17 cellular contexts compared by ENCODE assay signal in genomic region chr5:41968153-41968723, GRCh38. TPM values are rescaled to one million over a fixed set of nuclear protein-coding genes. Genes with fewer than 3 reads are reported as not detected.
DNase-seq lines count a peak whose midpoint lies in the region; ATAC-seq and TF ChIP-seq lines count a peak whose summit lies in the region.
"Had no signal": no experiment of that assay in that cellular context is flagged by ENCODE, and none has a peak within 500 bp of the region (broad histone marks: within the 10 kb centered on the region; RNA-seq: fewer than 3 reads in every experiment).

No MANE protein-coding gene starts in this region.

- H3K27me3 ChIP-seq in PC-3 (ENCODE audit: low read length), result no peaks in the 10 kb centered on the region
- no peaks in the 10 kb centered on the region for H3K27me3 ChIP-seq in Caco-2 (replicated peaks; ENCODE audit: control insufficient read depth, insufficient read depth, low read length)
- no peaks in the 10 kb centered on the region for H3K27me3 ChIP-seq in suprapubic skin
- H3K27me3 ChIP-seq: gastrocnemius medialis, neutrophil had no signal

- no peaks in the 10 kb centered on the region for H3K4me1 Mint-ChIP-seq in Caco-2 (ENCODE audit: low read depth, unreplicated experiment)

- no peak for TF ChIP-seq POLR2A in suprapubic skin (IDR thresholded peaks at IDR 0.05)

- H4K20me1 ChIP-seq in PC-3 (ENCODE audit: low read length), result no peaks in the 10 kb centered on the region

- no peaks in the 10 kb centered on the region for H3K27me3 Mint-ChIP-seq in Caco-2 (ENCODE audit: insufficient read depth, unreplicated experiment)

- H3K9ac ChIP-seq in PC-3 (ENCODE audit: low read length), result no peak overlapping the region

- no peaks in the 10 kb centered on the region for H3K4me1 ChIP-seq in PC-3 (ENCODE audit: insufficient read depth, low read length)
- no peaks in the 10 kb centered on the region for H3K4me1 ChIP-seq in Caco-2
- no peaks in the 10 kb centered on the region for H3K4me1 ChIP-seq in suprapubic skin
- H3K4me1 ChIP-seq: gastrocnemius medialis had no signal

- H3K9me2 ChIP-seq in PC-3 (replicated peaks; ENCODE audit: low read length), result no peaks in the 10 kb centered on the region

- DNase-seq in ELR (ENCODE audit: low read depth) (peak; percentile 1), PC-3 (no peak), fibroblast of the aortic adventitia (ENCODE audit: low read depth) (no peak), Caco-2 (no peak), suprapubic skin (ENCODE audit: low spot score in 2 of 2) (no peak)
- DNase-seq in stimulated activated CD4-positive, alpha-beta T cell treated with anti-CD3 and anti-CD28 coated beads, Interleukin-2, amount 100 ng/mL, for 24 hours, result no peak
- DNase-seq: activated naive CD4-positive, alpha-beta T cell treated with anti-CD3 and anti-CD28 coated beads for 36 hours; aorta; gastrocnemius medialis; GF-D8; NCI-H187; NCI-H226; stimulated activated naive CD8-positive, alpha-beta T cell treated with anti-CD3 and anti-CD28 coated beads, Interleukin-15, Interleukin-2, amounts not matched to agents 100 U/mL and 50 U/mL, for 24 hours; SW 1271 had no signal

- 92% methylated on average over 22 of the region's 22 CpGs for WGBS in suprapubic skin

- POLR2A ChIA-PET in PC-3 (lab: Charles Lee; ENCODE audit: unreplicated experiment) (interaction anchor here (0.6 kb wide), 2 partner anchors 141 to 709 kb away, joined by 4 to 16 read pairs; no protein-coding TSS in a partner anchor), Caco-2 (lab: Charles Lee) (no interaction called here)

- BruUV-seq in PC-3 (replicated peaks; lab: Mats Ljungman, UMichigan) (no TSS peak), Caco-2 (replicated peaks; lab: Mats Ljungman, UMichigan) (no TSS peak)

- H3K4me3 Mint-ChIP-seq in Caco-2 (ENCODE audit: unreplicated experiment), result no peak overlapping the region
- H3K4me3 Mint-ChIP-seq: activated naive CD4-positive, alpha-beta T cell treated with anti-CD3 and anti-CD28 coated beads for 36 hours had no signal

- H3K79me2 ChIP-seq in PC-3 (ENCODE audit: low read length), result no peaks in the 10 kb centered on the region

- H3K4me3 ChIP-seq in PC-3 (ENCODE audit: low read length) (no peak overlapping the region), fibroblast of the aortic adventitia (ENCODE audit: low read depth, low read length) (no peak overlapping the region), Caco-2 (ENCODE audit: low read depth, low read length) (no peak overlapping the region), suprapubic skin (no peak overlapping the region)
- H3K4me3 ChIP-seq: gastrocnemius medialis had no signal

- CTCF ChIA-PET in PC-3 (lab: Charles Lee) (interaction anchor here (0.7 kb wide), 1 partner anchor 9 kb away, joined by 3 read pairs; no protein-coding TSS in a partner anchor), Caco-2 (lab: Charles Lee) (no interaction called here)

- H3K9me3 Mint-ChIP-seq in Caco-2 (ENCODE audit: unreplicated experiment), result no peaks in the 10 kb centered on the region

- H3K9me3 ChIP-seq in PC-3 (ENCODE audit: low read length) (no peaks in the 10 kb centered on the region), Caco-2 (no peaks in the 10 kb centered on the region), suprapubic skin (no peaks in the 10 kb centered on the region)
- H3K9me3 ChIP-seq: gastrocnemius medialis, neutrophil had no signal

- peak; percentile 36 for TF ChIP-seq CTCF in 22Rv1 (IDR thresholded peaks at IDR 0.05)
- peak; percentile 63 for TF ChIP-seq CTCF in PC-3 (conservative IDR thresholded peaks at IDR 0.05; ENCODE audit: low read depth, low read length)
- TF ChIP-seq CTCF in fibroblast of the aortic adventitia (IDR thresholded peaks at IDR 0.05; ENCODE audit: insufficient read depth, low read length), result peak; percentile 9
- TF ChIP-seq CTCF in Caco-2 (IDR thresholded peaks at IDR 0.05; ENCODE audit: insufficient read depth in 1 of 2, low read depth in 1 of 2, low read length in 1 of 2, severe bottlenecking in 1 of 2, unreplicated experiment in 1 of 2), result peak in 1 of 2 experiments; percentile 24
- no peak for TF ChIP-seq CTCF in suprapubic skin (IDR thresholded peaks at IDR 0.05)

- H3K36me3 ChIP-seq in PC-3 (ENCODE audit: low read depth, low read length) (no peaks in the 10 kb centered on the region), Caco-2 (ENCODE audit: control insufficient read depth, insufficient read depth, low read length) (no peaks in the 10 kb centered on the region), suprapubic skin (no peaks in the 10 kb centered on the region)
- H3K36me3 ChIP-seq: gastrocnemius medialis, neutrophil had no signal

- H3K36me3 Mint-ChIP-seq in Caco-2 (ENCODE audit: insufficient read depth, unreplicated experiment), result no peaks in the 10 kb centered on the region

- no peak overlapping the region for H3K27ac Mint-ChIP-seq in Caco-2 (ENCODE audit: unreplicated experiment)
- H3K27ac Mint-ChIP-seq: activated naive CD4-positive, alpha-beta T cell treated with anti-CD3 and anti-CD28 coated beads for 36 hours had no signal

- TF ChIP-seq EP300 in suprapubic skin (IDR thresholded peaks at IDR 0.05), result no peak

- H3K4me2 ChIP-seq in PC-3 (ENCODE audit: low read length), result no peak overlapping the region

- intact Hi-C loops in PC-3 (cut with micrococcal nuclease) (no loop called here), Caco-2 (cut with micrococcal nuclease; ENCODE audit: unreplicated experiment) (no loop called here)

- H3K27ac ChIP-seq in 22Rv1 (no peak overlapping the region), PC-3 (ENCODE audit: low read length) (no peak overlapping the region), suprapubic skin (no peak overlapping the region)
- H3K27ac ChIP-seq: gastrocnemius medialis, neutrophil had no signal

- no peaks in the 10 kb centered on the region for H3F3A ChIP-seq in PC-3 (ENCODE audit: low read length, unreplicated experiment)

- ATAC-seq in PC-3 (no peak), GM21825 (IDR thresholded peaks at IDR 0.05; ENCODE audit: unreplicated experiment) (no peak)
- ATAC-seq: gastrocnemius medialis; stimulated activated naive CD8-positive, alpha-beta T cell treated with anti-CD3 and anti-CD28 coated beads, Interleukin-15, Interleukin-2, amounts not matched to agents 100 U/mL and 50 U/mL, for 24 hours had no signal

- no peak overlapping the region for H2AFZ ChIP-seq in PC-3 (ENCODE audit: low read length)

RNA-seq across cellular contexts. Expression of gene FBXO4, which starts 43.2 kb away (rescaled TPM):
- total RNA-seq in PC-3 (2014; rRNA removed) (11.5 and 18.1 TPM in 2 replicates), fibroblast of the aortic adventitia (ENCODE audit: low replicate concordance) (10.5 and 25.0 TPM in 2 replicates), Caco-2 (2022) (8.1 and 9.7 TPM in 2 replicates), suprapubic skin (10 to 100 TPM in 1 of 4 donors, 1 to 10 TPM in 3; 8.7 to 16.4 (median 9.9) TPM)

Comparison
In these comparisons a context has a peak if more than half of its experiments do, and no peak if none do; other contexts are left out.
1. CTCF ChIP-seq: peak in 22Rv1 (single experiment), PC-3 (single experiment) and fibroblast of the aortic adventitia (single experiment); none in suprapubic skin (0 of 2).